In genomic region chr5:115348175-115348574, GRCh38 we compare ENCODE assay signal across 21 cellular contexts. TPM values are rescaled to one million over a fixed set of nuclear protein-coding genes. Genes with fewer than 3 reads are reported as not detected.
A peak's percentile ranks its signal among the peaks of the same experiment; 100 is the strongest.
DNase-seq lines count a peak whose midpoint lies in the region; ATAC-seq and TF ChIP-seq lines count a peak whose summit lies in the region.
"Had no signal": no experiment of that assay in that cellular context is flagged by ENCODE, and none has a peak within 500 bp of the region (broad histone marks: within the 10 kb centered on the region; RNA-seq: fewer than 3 reads in every experiment).

No MANE protein-coding gene starts in this region.

- H3K9me3 ChIP-seq in colonic mucosa, result no peaks in the 10 kb centered on the region
- H3K9me3 ChIP-seq in mucosa of rectum (ENCODE audit: control insufficient read depth in 2 of 2, low read length in 2 of 2), result no peaks in the 10 kb centered on the region
- H3K9me3 ChIP-seq in psoas muscle, result no peaks in the 10 kb centered on the region
- H3K9me3 ChIP-seq: HAP-1 had no signal

- H3K36me3 ChIP-seq in KMS-11 (ENCODE audit: insufficient read depth) (no peaks in the 10 kb centered on the region), colonic mucosa (no peaks in the 10 kb centered on the region), mucosa of rectum (ENCODE audit: control insufficient read depth in 2 of 2, insufficient read depth in 2 of 2, low read length in 2 of 2) (no peaks in the 10 kb centered on the region), psoas muscle (ENCODE audit: insufficient read depth in 1 of 2, low read depth in 1 of 2) (no peaks in the 10 kb centered on the region)
- H3K36me3 ChIP-seq: HAP-1 had no signal

- no peak for ATAC-seq in HG03097 (IDR thresholded peaks at IDR 0.05; ENCODE audit: low FRiP score, unreplicated experiment)
- ATAC-seq in psoas muscle, result no peak
- ATAC-seq: CD8-positive, alpha-beta T cell had no signal

- H2AFZ ChIP-seq in KMS-11 (ENCODE audit: low read depth), result no peak overlapping the region
- H2AFZ ChIP-seq: GM23248 had no signal

- H3K79me2 ChIP-seq in KMS-11 (ENCODE audit: insufficient read depth, low read depth), result no peaks in the 10 kb centered on the region

- 0 out of 2 replicates have a peak overlapping the region, but pooled peaks have one; percentile 46 for H3K4me2 ChIP-seq in KMS-11

- H3K4me3 ChIP-seq in KMS-11 (IDR thresholded peaks at IDR 0.05; ENCODE audit: insufficient read depth, low read depth, low read length), result no peak overlapping the region
- H3K4me3 ChIP-seq in colonic mucosa, result no peak overlapping the region
- no peak overlapping the region for H3K4me3 ChIP-seq in mucosa of rectum (ENCODE audit: low read length in 2 of 2)
- H3K4me3 ChIP-seq in psoas muscle, result no peak overlapping the region
- H3K4me3 ChIP-seq: HAP-1 had no signal

- H3K4me1 ChIP-seq in KMS-11 (ENCODE audit: low read depth, poor library complexity, severe bottlenecking), result peaks cover 25% of the 10 kb centered on the region
- H3K4me1 ChIP-seq in colonic mucosa, result no peaks in the 10 kb centered on the region
- peaks cover 4 to 23% of the 10 kb centered on the region in 2 donors for H3K4me1 ChIP-seq in mucosa of rectum (ENCODE audit: control insufficient read depth in 2 of 2, insufficient read depth in 2 of 2, low read length in 2 of 2)
- peaks cover 12% of the 10 kb centered on the region for H3K4me1 ChIP-seq in psoas muscle

- H3K9ac ChIP-seq in KMS-11 (no peak overlapping the region), colonic mucosa (ENCODE audit: low read depth in 2 of 2, low read length in 2 of 2) (no peak overlapping the region), mucosa of rectum (ENCODE audit: low read depth in 1 of 2, low read length in 2 of 2) (no peak overlapping the region)

- no peaks in the 10 kb centered on the region for H4K20me1 ChIP-seq in KMS-11 (ENCODE audit: insufficient read depth)

- H3K27ac ChIP-seq in KMS-11 (no peak overlapping the region), colonic mucosa (peak overlapping the region; percentile 42), mucosa of rectum (ENCODE audit: low read depth in 2 of 2, low read length in 2 of 2) (peak overlapping the region; percentile 6 to 18), psoas muscle (no peak overlapping the region)
- H3K27ac ChIP-seq: 22Rv1 had no signal

- WGBS in psoas muscle, 3 donors, result 78 to 89% (median 86%) methylated on average over 4 of the region's 4 CpGs

- intact Hi-C loops in colonic mucosa (cut with DNase I) (no loop called here), psoas muscle (cut with DNase I) (no loop called here)

- H3K27me3 ChIP-seq in KMS-11 (ENCODE audit: insufficient read depth, low read depth), result no peaks in the 10 kb centered on the region
- no peaks in the 10 kb centered on the region for H3K27me3 ChIP-seq in colonic mucosa
- no peaks in the 10 kb centered on the region for H3K27me3 ChIP-seq in mucosa of rectum (ENCODE audit: control insufficient read depth in 2 of 2, insufficient read depth in 2 of 2, low read length in 2 of 2)
- no peaks in the 10 kb centered on the region for H3K27me3 ChIP-seq in psoas muscle (ENCODE audit: insufficient read depth in 3 of 3, low read length in 2 of 3)

- DNase-seq in DMS53 (lab: John Stamatoyannopoulos, UW) (peak; percentile 41), DMS53 treated with DMSO at 0.1 percent for 48 hours (lab: John Stamatoyannopoulos, UW; ENCODE audit: unreplicated experiment) (no peak), colonic mucosa (no peak), NCI-H526 (lab: John Stamatoyannopoulos, UW) (no peak), psoas muscle (no peak)
- DNase-seq: AML-193; C1 segment of cervical spinal cord; CD8-positive, alpha-beta T cell; DMS79 treated with DMSO at 0.1 percent for 48 hours; IMR-90; Karpas-422; NCI-H187 treated with DMSO at 0.1 percent for 48 hours; NCI-H226; NCI-H524 treated with DMSO at 0.1 percent for 48 hours; Right ventricle myocardium superior had no signal

- TF ChIP-seq CTCF in KMS-11 (conservative IDR thresholded peaks at IDR 0.05; ENCODE audit: low read depth, low read length) (no peak), colonic mucosa (IDR thresholded peaks at IDR 0.05) (no peak), psoas muscle (IDR thresholded peaks at IDR 0.05) (no peak)

RNA-seq across cellular contexts. Expression of gene CCDC112, which starts 51.7 kb away (rescaled TPM):
- 10 to 100 TPM in 1 of 2 donors, 1 to 10 TPM in 1; 7.6 to 10.5 TPM for total RNA-seq in colonic mucosa
- total RNA-seq in psoas muscle, result 1 to 10 TPM; 1.9 to 2.1 (median 2.1) TPM
- 1 to 10 TPM in 2 of 3 donors, under 1 TPM in 1; 0.85 to 2.2 (median 1.4) TPM for polyA plus RNA-seq in psoas muscle

Comparison
In these comparisons a context has a peak if more than half of its experiments do, and no peak if none do; other contexts are left out.
1. H3K27ac ChIP-seq: peak in colonic mucosa (single experiment) and mucosa of rectum (2 of 2); none in KMS-11 (single experiment) and psoas muscle (single experiment).